8 cellular contexts compared by ENCODE assay signal in the genomic region with DNA sequence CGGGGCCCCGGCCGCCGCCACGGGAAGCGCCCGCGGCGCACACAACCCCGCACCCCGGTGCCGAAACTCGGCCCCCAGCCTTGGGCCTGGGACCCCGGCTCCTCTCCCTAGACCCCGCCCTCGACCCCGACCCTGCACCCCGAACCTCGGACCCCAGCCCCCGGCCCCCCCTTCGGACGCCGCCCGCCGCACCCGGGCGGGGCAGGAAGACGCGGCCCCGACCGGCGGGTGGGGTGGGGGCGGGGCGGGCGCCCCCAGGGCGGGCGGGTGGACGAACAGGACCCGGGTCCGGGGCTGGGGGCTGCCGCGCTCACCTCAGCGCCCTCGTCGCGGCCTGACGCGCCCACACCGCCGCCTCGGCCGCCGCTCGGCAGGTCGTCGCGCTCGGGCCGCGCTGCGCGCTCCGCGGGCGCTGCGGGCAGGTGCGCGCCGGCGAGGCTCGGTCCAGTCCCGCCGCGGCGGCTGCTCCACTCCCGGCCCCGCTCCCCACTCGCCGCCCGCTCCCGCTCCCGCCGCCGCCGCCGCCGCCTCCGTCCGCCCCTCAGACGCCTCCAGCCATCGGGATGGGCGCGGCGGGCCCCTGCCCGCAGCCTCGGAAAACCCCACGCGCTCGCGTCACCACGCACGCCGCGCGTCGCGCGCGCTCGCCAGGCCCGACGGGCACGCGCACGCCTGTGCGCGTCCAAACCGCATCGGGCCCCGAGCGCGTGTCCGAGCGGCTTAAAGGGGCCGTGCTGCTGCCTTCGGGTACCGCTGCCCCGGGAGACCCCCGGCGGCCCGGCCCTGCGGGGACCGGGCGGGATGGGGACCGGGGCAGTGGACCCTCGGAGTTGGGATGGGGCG. TPM values are rescaled to one million over a fixed set of nuclear protein-coding genes. Genes with fewer than 3 reads are reported as not detected.
DNase-seq lines count a peak whose midpoint lies in the region; ATAC-seq, FAIRE-seq and TF ChIP-seq lines count a peak whose summit lies in the region.

Gene GNB1, minus strand, starts transcription at position 582 of the 843 bp plus-strand sequence. CDS start 65,634 bp downstream, outside the sequence.

- 1% methylated on average over 86 of the region's 137 CpGs; no CpG with 5 or more reads in 1 of the 2 donors for WGBS in body of pancreas, 2 donors

- in situ Hi-C loops in gastrocnemius medialis (cut with MboI; ENCODE audit: low sequenced_read_pairs in 4 of 4) = loop anchor here in 1 of 4 donors (25.0 kb wide), 1 partner anchor 128 kb away; no protein-coding TSS in a partner anchor

- intact Hi-C loops in body of pancreas (cut with DNase I) (no loop called here), gastrocnemius medialis (cut with DNase I; ENCODE audit: low total_unique reads) (loop anchor here (1.0 to 5.0 kb wide), 3 partner anchors 19 to 112 kb away; partner anchors contain the start of gene NADK)

- no peaks in the 10 kb centered on the region for H3K9me3 ChIP-seq in body of pancreas
- H3K9me3 ChIP-seq in gastrocnemius medialis = no peaks in the 10 kb centered on the region

- TF ChIP-seq POLR2A in body of pancreas (IDR thresholded peaks at IDR 0.05) (peak in 1 of 3 donors; percentile 49), gastrocnemius medialis (IDR thresholded peaks at IDR 0.05) (peak; percentile 72 to 75)

- peak; percentile 96 for DNase-seq in GM18507 (ENCODE audit: extremely low spot score, insufficient read length, low read depth)
- DNase-seq in NCI-H2081 (lab: John Stamatoyannopoulos, UW) = peak; percentile 82 to 92
- DNase-seq in UCSD-AML1 (lab: John Stamatoyannopoulos, UW; ENCODE audit: unreplicated experiment) = peak; percentile 92
- DNase-seq in body of pancreas = peak; percentile 84 to 89 (median 87)
- DNase-seq in gastrocnemius medialis = peak; percentile 68 to 80
- DNase-seq in OCI-M2 (lab: John Stamatoyannopoulos, UW; ENCODE audit: unreplicated experiment) = no peak

- H3K27me3 ChIP-seq in body of pancreas (no peaks in the 10 kb centered on the region), gastrocnemius medialis (no peaks in the 10 kb centered on the region)

- peak in 1 of 7 experiments; percentile 14 for TF ChIP-seq CTCF in body of pancreas (IDR thresholded peaks at IDR 0.05)
- TF ChIP-seq CTCF in gastrocnemius medialis (IDR thresholded peaks at IDR 0.05 in 4 of 5, conservative IDR thresholded peaks at IDR 0.05 in 1 of 5) = peak in 1 of 5 experiments; percentile 5

- H3K27ac ChIP-seq in body of pancreas = peak within 1 kb of the TSS; percentile 76 to 96 (median 86)
- H3K27ac ChIP-seq in gastrocnemius medialis = peak within 1 kb of the TSS; percentile 87 to 97 (median 96)

- FAIRE-seq in GM18507 (lab: Jason Lieb, UNC) = peak; percentile 95

- H3K36me3 ChIP-seq in body of pancreas (replicated peaks in 1 of 2; ENCODE audit: insufficient read depth in 1 of 2, low read depth in 2 of 2) (no peaks in the 10 kb centered on the region), gastrocnemius medialis (no peaks in the 10 kb centered on the region)

- H3K4me3 ChIP-seq in body of pancreas (peak within 1 kb of the TSS; percentile 81 to 88), iPS-11a (ENCODE audit: low read depth, low read length) (peak within 1 kb of the TSS; percentile 97), gastrocnemius medialis (peak within 1 kb of the TSS; percentile 74 to 82 (median 80))

- peaks cover 62% of the 10 kb centered on the region for H3K4me1 ChIP-seq in body of pancreas
- H3K4me1 ChIP-seq in gastrocnemius medialis = peaks cover 49 to 63% of the 10 kb centered on the region in 2 donors

- ATAC-seq in HG02885 (IDR thresholded peaks at IDR 0.05; ENCODE audit: poor library complexity, unreplicated experiment) = peak; percentile 78
- peak; percentile 91 for ATAC-seq in body of pancreas
- ATAC-seq in gastrocnemius medialis = peak; percentile 87 to 89

RNA-seq across cellular contexts. Expression of gene GNB1, which starts in this region (rescaled TPM):
- total RNA-seq in body of pancreas (10 to 100 TPM; 71.3 to 79.1 TPM), gastrocnemius medialis (10 to 100 TPM; 29.9 to 44.1 (median 37.2) TPM)
